9 cellular contexts compared by ENCODE assay signal in the genomic region with DNA sequence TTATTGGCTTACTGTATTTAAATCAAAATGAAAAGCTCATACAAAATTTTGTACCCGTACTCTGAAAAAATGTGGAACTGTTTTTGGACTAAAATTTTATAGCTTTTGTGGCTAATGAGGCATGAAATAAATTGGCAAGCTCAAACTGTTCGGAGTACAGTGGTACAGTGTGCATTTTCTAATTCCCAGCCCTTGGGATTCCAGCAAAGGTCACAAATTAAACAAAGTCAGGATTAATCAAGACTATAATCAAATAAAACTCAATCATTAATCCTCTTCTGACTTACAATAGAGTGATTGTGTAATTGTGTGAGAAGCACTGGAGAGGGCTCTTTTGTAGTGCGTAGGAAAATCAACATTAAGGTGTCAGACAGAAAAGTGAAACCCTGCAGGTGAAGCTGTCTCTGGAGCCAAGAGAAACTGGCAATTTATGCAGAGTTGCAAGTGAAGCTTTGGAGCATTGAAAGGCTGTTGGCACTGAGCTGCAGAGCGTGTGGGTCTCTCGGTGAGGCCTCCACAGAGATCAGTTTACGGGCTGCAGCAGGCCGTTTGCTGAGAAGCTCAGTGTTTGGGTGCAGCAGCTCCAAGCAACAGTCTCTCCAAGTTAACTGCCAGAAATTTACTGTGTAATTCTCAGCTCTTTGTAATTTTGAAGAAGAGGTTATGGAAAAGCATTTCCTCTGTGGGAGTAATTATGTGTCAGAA.
DNase-seq lines count a peak whose midpoint lies in the region; ATAC-seq and TF ChIP-seq lines count a peak whose summit lies in the region.
"Had no signal": no experiment of that assay in that cellular context is flagged by ENCODE, and none has a peak within 500 bp of the region (broad histone marks: within the 10 kb centered on the region; RNA-seq: fewer than 3 reads in every experiment).

No MANE protein-coding gene starts in this region.

- H3K4me3 Mint-ChIP-seq in activated CD4-positive, alpha-beta T cell treated with anti-CD3 and anti-CD28 coated beads for 36 hours = no peak overlapping the region
- H3K4me3 Mint-ChIP-seq: B cell had no signal

- WGBS in hepatocyte (ENCODE audit: low lambda C conversion rate, missing lambda C conversion rate) = 40% methylated on average over 7 of the region's 7 CpGs

- no peak overlapping the region for H3K9ac ChIP-seq in SU-DHL-6 (ENCODE audit: low read length)

- no peaks in the 10 kb centered on the region for H3K79me2 ChIP-seq in SU-DHL-6 (ENCODE audit: insufficient read depth, low read length)
- H3K79me2 ChIP-seq in hepatocyte = no peaks in the 10 kb centered on the region

- peaks cover 21% of the 10 kb centered on the region for H3K36me3 Mint-ChIP-seq in activated CD4-positive, alpha-beta T cell treated with anti-CD3 and anti-CD28 coated beads for 36 hours (ENCODE audit: low read depth)

- H3K9me3 ChIP-seq in SU-DHL-6 (ENCODE audit: insufficient read depth, low read length) (0 out of 2 replicates have a peak, but pooled peaks cover 6% of the 10 kb centered on the region), hepatocyte (ENCODE audit: low read depth) (peaks cover 4% of the 10 kb centered on the region)

- peak; percentile 89 for ATAC-seq in Right ventricle myocardium superior (ENCODE audit: poor library complexity)
- ATAC-seq in activated CD4-positive, alpha-beta T cell treated with anti-CD3 and anti-CD28 coated beads for 36 hours = no peak
- no peak for ATAC-seq in GM18870 (IDR thresholded peaks at IDR 0.05; ENCODE audit: unreplicated experiment)

- H3K27me3 ChIP-seq in SU-DHL-6 (ENCODE audit: low read length) (no peaks in the 10 kb centered on the region), hepatocyte (no peaks in the 10 kb centered on the region)

- H2AFZ ChIP-seq in SU-DHL-6 (ENCODE audit: low read depth, low read length, severe bottlenecking) (no peak overlapping the region), hepatocyte (no peak overlapping the region)

- no peaks in the 10 kb centered on the region for H4K20me1 ChIP-seq in SU-DHL-6 (ENCODE audit: low read depth, low read length)
- H4K20me1 ChIP-seq in hepatocyte (ENCODE audit: insufficient read depth, poor library complexity, severe bottlenecking) = no peaks in the 10 kb centered on the region

- peaks cover 12% of the 10 kb centered on the region for H3K4me1 ChIP-seq in hepatocyte (ENCODE audit: insufficient read depth)

- H3K27ac ChIP-seq in SU-DHL-6 (ENCODE audit: low read depth, low read length) = no peak overlapping the region
- peak overlapping the region; percentile 4 for H3K27ac ChIP-seq in hepatocyte

- TF ChIP-seq CTCF in SU-DHL-6 (IDR thresholded peaks at IDR 0.05; ENCODE audit: insufficient read depth, low read length, poor library complexity, severe bottlenecking) (no peak), hepatocyte (IDR thresholded peaks at IDR 0.05; ENCODE audit: poor library complexity) (no peak)

- peaks cover 8% of the 10 kb centered on the region for H3K4me1 Mint-ChIP-seq in activated CD4-positive, alpha-beta T cell treated with anti-CD3 and anti-CD28 coated beads for 36 hours
- H3K4me1 Mint-ChIP-seq: B cell had no signal

- DNase-seq in Right ventricle myocardium superior (no peak), cardiac septum (ENCODE audit: low spot score) (no peak), hepatocyte (ENCODE audit: low spot score) (peak; percentile 28), superior temporal gyrus (ENCODE audit: extremely low spot score) (peak; percentile 60)
- no peak for DNase-seq in activated CD4-positive, alpha-beta T cell treated with anti-CD3 and anti-CD28 coated beads for 36 hours
- no peak for DNase-seq in activated CD4-positive, alpha-beta T cell treated with anti-CD3 and anti-CD28 coated beads, Interleukin-2, amount 50 U/mL, for 4 hours

- POLR2A ChIA-PET in activated CD4-positive, alpha-beta T cell treated with anti-CD3 and anti-CD28 coated beads for 36 hours (lab: Charles Lee) = no interaction called here

- H3K4me2 ChIP-seq in SU-DHL-6 (ENCODE audit: low read depth, low read length, poor library complexity, severe bottlenecking) (peak overlapping the region; percentile 6), hepatocyte (peak overlapping the region; percentile 46)

- peaks cover 4% of the 10 kb centered on the region for H3K9me3 Mint-ChIP-seq in activated CD4-positive, alpha-beta T cell treated with anti-CD3 and anti-CD28 coated beads for 36 hours (ENCODE audit: low read depth)

- H3K9me2 ChIP-seq in SU-DHL-6 (replicated peaks; ENCODE audit: insufficient read depth, low read length) (no peaks in the 10 kb centered on the region), hepatocyte (replicated peaks; ENCODE audit: insufficient read depth) (no peaks in the 10 kb centered on the region)

- intact Hi-C loops in Right ventricle myocardium superior (cut with DNase I) (no loop called here), cardiac septum (cut with DNase I) (no loop called here)
- intact Hi-C loops in activated CD4-positive, alpha-beta T cell treated with anti-CD3 and anti-CD28 coated beads for 36 hours (cut with DNase I, micrococcal nuclease) = no loop called here

- CTCF ChIA-PET in activated CD4-positive, alpha-beta T cell treated with anti-CD3 and anti-CD28 coated beads for 36 hours (lab: Charles Lee) = interaction anchor here (0.7 to 1.7 kb wide), 6 partner anchors 25 to 265 kb away, joined by 3 to 5 read pairs (median 4); no protein-coding TSS in a partner anchor

- H3F3A ChIP-seq in SU-DHL-6 (ENCODE audit: insufficient read depth) = peaks cover 7% of the 10 kb centered on the region; the same call in 1 of the 2 replicates

- H3K27me3 Mint-ChIP-seq in activated CD4-positive, alpha-beta T cell treated with anti-CD3 and anti-CD28 coated beads for 36 hours = no peaks in the 10 kb centered on the region
- H3K27me3 Mint-ChIP-seq: B cell had no signal

- H3K4me3 ChIP-seq in SU-DHL-6 (ENCODE audit: insufficient read depth, low read length, poor library complexity, severe bottlenecking) (no peak overlapping the region), hepatocyte (no peak overlapping the region)

- peaks cover 12% of the 10 kb centered on the region for H3K36me3 ChIP-seq in SU-DHL-6 (ENCODE audit: low read length)
- H3K36me3 ChIP-seq in hepatocyte (replicated peaks; ENCODE audit: insufficient read depth, low read depth) = no peaks in the 10 kb centered on the region

- no peak overlapping the region for H3K27ac Mint-ChIP-seq in activated CD4-positive, alpha-beta T cell treated with anti-CD3 and anti-CD28 coated beads for 36 hours
- H3K27ac Mint-ChIP-seq: B cell had no signal

Comparison
In these comparisons a context has a peak if more than half of its experiments do, and no peak if none do; other contexts are left out.
1. DNase-seq: peak in hepatocyte (single experiment) and superior temporal gyrus (single experiment); none in Right ventricle myocardium superior (single experiment), cardiac septum (single experiment), activated CD4-positive, alpha-beta T cell treated with anti-CD3 and anti-CD28 coated beads for 36 hours (single experiment) and activated CD4-positive, alpha-beta T cell treated with anti-CD3 and anti-CD28 coated beads, Interleukin-2, amount 50 U/mL, for 4 hours (0 of 2).